8 cellular contexts compared by ENCODE assay signal in genomic region chr11:1262172-1263006, GRCh38. TPM values are rescaled to one million over a fixed set of nuclear protein-coding genes. Genes with fewer than 3 reads are reported as not detected.
DNase-seq lines count a peak whose midpoint lies in the region; FAIRE-seq and TF ChIP-seq lines count a peak whose summit lies in the region.

No MANE protein-coding gene starts in this region.

- no peaks in the 10 kb centered on the region for H4K20me1 ChIP-seq in OCI-LY3 (ENCODE audit: insufficient read depth, low read length)

- peak overlapping the region; percentile 47 for H3K4me3 ChIP-seq in AG09309 (ENCODE audit: control insufficient read depth, low read depth, low read length)
- H3K4me3 ChIP-seq in OCI-LY3 (ENCODE audit: low read length): peak overlapping the region; percentile 91
- peak overlapping the region; percentile 53 for H3K4me3 ChIP-seq in epithelial cell of esophagus (ENCODE audit: low read length)
- H3K4me3 ChIP-seq in mononuclear cell (ENCODE audit: low read length): peak overlapping the region; percentile 41

- H3K4me2 ChIP-seq in OCI-LY3 (ENCODE audit: low read length): peak overlapping the region; percentile 98

- H3K27me3 ChIP-seq in OCI-LY3 (ENCODE audit: low read depth, low read length) (no peaks in the 10 kb centered on the region), mononuclear cell (ENCODE audit: insufficient read depth, low read length) (no peaks in the 10 kb centered on the region)

- no peaks in the 10 kb centered on the region for H3K36me3 ChIP-seq in OCI-LY3 (replicated peaks; ENCODE audit: low read depth, low read length)

- TF ChIP-seq CTCF in AG09309 (IDR thresholded peaks at IDR 0.05; ENCODE audit: control insufficient read depth, insufficient read depth, low read depth, low read length, missing control alignments) (no peak), OCI-LY3 (IDR thresholded peaks at IDR 0.05; ENCODE audit: low read depth, low read length) (no peak), epithelial cell of esophagus (IDR thresholded peaks at IDR 0.05; ENCODE audit: insufficient read depth, low read depth, low read length, missing control alignments) (no peak)

- peak overlapping the region; percentile 40 for H3K27ac ChIP-seq in OCI-LY3 (ENCODE audit: low read length)

- DNase-seq in AG09309 (ENCODE audit: low read depth) (peak; percentile 56), GM19239 (ENCODE audit: insufficient read length, low spot score) (peak; percentile 88), HT1080 (ENCODE audit: low read depth) (peak; percentile 83), activated T-cell treated with anti-CD3 and anti-CD28 coated beads for 4 hours (peak; percentile 82), epithelial cell of esophagus (ENCODE audit: low read depth) (peak; percentile 94)
- DNase-seq in stimulated activated CD8-positive, alpha-beta memory T cell treated with anti-CD3 and anti-CD28 coated beads, Interleukin-15, amount 100 ng/mL, for 48 hours (ENCODE audit: low read depth in 2 of 2): peak; percentile 78 to 82

- H3K9me3 ChIP-seq in OCI-LY3 (ENCODE audit: insufficient read depth, low read length) (no peaks in the 10 kb centered on the region), mononuclear cell (ENCODE audit: low read depth, low read length) (no peaks in the 10 kb centered on the region)

- peaks cover 12% of the 10 kb centered on the region; the same call in 1 of the 2 replicates for H3K4me1 ChIP-seq in OCI-LY3 (ENCODE audit: low read length)
- H3K4me1 ChIP-seq in mononuclear cell (ENCODE audit: insufficient read depth, low read length): peaks cover 15% of the 10 kb centered on the region

- 0 out of 2 replicates have a peak overlapping the region, but pooled peaks have one; percentile 54 for H2AFZ ChIP-seq in OCI-LY3 (ENCODE audit: low read depth, low read length)

- peak overlapping the region; percentile 81 for H3K9ac ChIP-seq in OCI-LY3 (ENCODE audit: low read length)

- peak; percentile 87 for FAIRE-seq in GM19239 (lab: Jason Lieb, UNC)

- no peaks in the 10 kb centered on the region for H3K79me2 ChIP-seq in OCI-LY3 (ENCODE audit: low read length)

RNA-seq across cellular contexts. Expression of gene MUC5B, which starts 39.5 kb away (rescaled TPM):
- 0.03 TPM in 1 of 2 replicates, not detected in the other for total RNA-seq in HT1080 (2014; rRNA removed; shearing (Covaris generic))
- not detected in 2 replicates for polyA plus RNA-seq in HT1080 (2015; cell fraction: cytosol; rRNA removed)
- polyA plus RNA-seq in HT1080 (2015; cell fraction: nucleus; rRNA removed): not detected in 2 replicates
- total RNA-seq in mononuclear cell: under 0.01 TPM

RNA-seq across cellular contexts. Expression of gene TOLLIP, which starts 47.0 kb away (rescaled TPM):
- total RNA-seq in HT1080 (2014; rRNA removed; shearing (Covaris generic)): 19.2 and 22.7 TPM in 2 replicates
- polyA plus RNA-seq in HT1080 (2015; cell fraction: cytosol; rRNA removed): 32.8 and 33.0 TPM in 2 replicates
- 20.5 and 25.8 TPM in 2 replicates for polyA plus RNA-seq in HT1080 (2015; cell fraction: nucleus; rRNA removed)
- total RNA-seq in mononuclear cell: 18.3 TPM

Comparison
In these comparisons a context has a peak if more than half of its experiments do, and no peak if none do; other contexts are left out.
1. Peak in every context shown above with its lines: DNase-seq, H3K4me3 ChIP-seq and H3K27ac ChIP-seq.
2. H3K4me3 ChIP-seq: peak in every context shown above with its lines; median percentile 91 in OCI-LY3; 53 in epithelial cell of esophagus; 47 in AG09309; 41 in mononuclear cell.